Comparison of ENCODE assay signal across 30 cellular contexts in genomic region chr12:108270035-108270840, GRCh38.
"Had no signal": no experiment of that assay in that cellular context is flagged by ENCODE, and none has a peak within 500 bp of the region (broad histone marks: within the 10 kb centered on the region; RNA-seq: fewer than 3 reads in every experiment).

No MANE protein-coding gene starts in this region.

- DNase-seq: activated CD4-positive, alpha-beta memory T cell treated with anti-CD3 and anti-CD28 coated beads for 36 hours; activated CD4-positive, alpha-beta T cell treated with anti-CD3 and anti-CD28 coated beads, Interleukin-2, amount 10 ng/mL, durations not matched to agents 24 days and 14 days; activated naive CD8-positive, alpha-beta T cell treated with anti-CD3 and anti-CD28 coated beads, Interleukin-2, amount 50 U/mL, for 24 hours; activated T-cell treated with anti-CD3 and anti-CD28 coated beads, Interleukin-2, amount 50 U/mL, for 48 hours; colonic mucosa; effector CD8-positive, alpha-beta T cell; islet precursor cell; left ventricle myocardium inferior; naive B cell; nucleus accumbens; pancreas; retina; sigmoid colon; small intestine; stimulated activated CD4-positive, alpha-beta T cell treated with anti-CD3 and anti-CD28 coated beads, Interleukin-4, amount 100 ng/mL, for 24 hours; stimulated activated CD8-positive, alpha-beta memory T cell treated with anti-CD3 and anti-CD28 coated beads, Interleukin-4, amount 100 ng/mL, for 48 hours; stimulated activated naive CD8-positive, alpha-beta T cell treated with anti-CD3 and anti-CD28 coated beads, Interleukin-15, amount 100 ng/mL, for 72 hours; substantia nigra; thyroid gland; upper lobe of left lung had no signal

- H3K9me3 Mint-ChIP-seq: activated CD4-positive, alpha-beta T cell treated with anti-CD3 and anti-CD28 coated beads, Interleukin-2, amount 10 ng/mL, durations not matched to agents 24 days and 14 days; activated naive CD4-positive, alpha-beta T cell treated with anti-CD3 and anti-CD28 coated beads, Interleukin-2, amount 50 U/mL, for 24 hours; activated naive CD8-positive, alpha-beta T cell treated with anti-CD3 and anti-CD28 coated beads, Interleukin-2, amount 50 U/mL, for 24 hours; activated T-helper 2 cell treated with anti-CD3 and anti-CD28 coated beads, Interferon-gamma antibody, Interleukin-2, Interleukin-4, amounts not matched to agents 10 μg/mL and 5 μg/mL and 100 μg/mL, durations not matched to agents 14 hours and 24 hours and 36 hours; stimulated activated memory B cell treated with anti-CD40 and anti-IgM and Interleukin-4, amounts not matched to agents 10 μg/mL and 1 μg/mL and 100 μg/mL, for 72 hours; stimulated activated naive CD8-positive, alpha-beta T cell treated with anti-CD3 and anti-CD28 coated beads, Interleukin-15, amount 100 ng/mL, for 72 hours had no signal

- H2AFZ ChIP-seq: hepatocyte had no signal

- H3K4me1 ChIP-seq: colonic mucosa, gastroesophageal sphincter, pancreas, prostate gland, sigmoid colon, thyroid gland had no signal

- ATAC-seq: activated CD4-positive, CD25-positive, alpha-beta regulatory T cell treated with anti-CD3 and anti-CD28 coated beads, Interleukin-2, amount 50 U/mL, for 24 hours; activated naive CD8-positive, alpha-beta T cell treated with anti-CD3 and anti-CD28 coated beads, Interleukin-2, amount 50 U/mL, for 24 hours; gastroesophageal sphincter; stimulated activated memory B cell treated with anti-CD40 and anti-IgM and Interleukin-4, amounts not matched to agents 10 μg/mL and 1 μg/mL and 100 μg/mL, for 72 hours; stimulated activated naive CD8-positive, alpha-beta T cell treated with anti-CD3 and anti-CD28 coated beads, Interleukin-15, amount 100 ng/mL, for 72 hours had no signal

- H3K36me3 ChIP-seq: cardiac muscle cell, colonic mucosa, gastroesophageal sphincter, left ventricle myocardium inferior, pancreas, prostate gland, sigmoid colon, thyroid gland, upper lobe of left lung had no signal

- H3K79me2 ChIP-seq: hepatocyte had no signal

- H3K4me3 ChIP-seq: cardiac muscle cell, colonic mucosa, gastroesophageal sphincter, hepatocyte, left ventricle myocardium inferior, pancreas, prostate gland, sigmoid colon, thyroid gland, upper lobe of left lung had no signal

- H3K9me3 ChIP-seq: colonic mucosa, pancreas, prostate gland, sigmoid colon, thyroid gland, upper lobe of left lung had no signal

- H3K4me2 ChIP-seq: hepatocyte had no signal

- H3K27ac Mint-ChIP-seq: activated CD4-positive, alpha-beta memory T cell treated with anti-CD3 and anti-CD28 coated beads for 36 hours; activated CD4-positive, alpha-beta T cell treated with anti-CD3 and anti-CD28 coated beads, Interleukin-2, amount 10 ng/mL, durations not matched to agents 24 days and 14 days; activated naive CD4-positive, alpha-beta T cell treated with anti-CD3 and anti-CD28 coated beads, Interleukin-2, amount 50 U/mL, for 24 hours; activated naive CD8-positive, alpha-beta T cell treated with anti-CD3 and anti-CD28 coated beads, Interleukin-2, amount 50 U/mL, for 24 hours; activated T-helper 2 cell treated with anti-CD3 and anti-CD28 coated beads, Interferon-gamma antibody, Interleukin-2, Interleukin-4, amounts not matched to agents 10 μg/mL and 5 μg/mL and 100 μg/mL, durations not matched to agents 14 hours and 24 hours and 36 hours; mesothelial cell of epicardium; stimulated activated memory B cell treated with anti-CD40 and anti-IgM and Interleukin-4, amounts not matched to agents 10 μg/mL and 1 μg/mL and 100 μg/mL, for 72 hours; stimulated activated naive CD8-positive, alpha-beta T cell treated with anti-CD3 and anti-CD28 coated beads, Interleukin-15, amount 100 ng/mL, for 72 hours had no signal

- H3K4me1 Mint-ChIP-seq: activated CD4-positive, alpha-beta T cell treated with anti-CD3 and anti-CD28 coated beads, Interleukin-2, amount 10 ng/mL, durations not matched to agents 24 days and 14 days; activated naive CD4-positive, alpha-beta T cell treated with anti-CD3 and anti-CD28 coated beads, Interleukin-2, amount 50 U/mL, for 24 hours; activated naive CD8-positive, alpha-beta T cell treated with anti-CD3 and anti-CD28 coated beads, Interleukin-2, amount 50 U/mL, for 24 hours; mesothelial cell of epicardium; naive B cell; stimulated activated memory B cell treated with anti-CD40 and anti-IgM and Interleukin-4, amounts not matched to agents 10 μg/mL and 1 μg/mL and 100 μg/mL, for 72 hours; stimulated activated naive CD8-positive, alpha-beta T cell treated with anti-CD3 and anti-CD28 coated beads, Interleukin-15, amount 100 ng/mL, for 72 hours had no signal

- H3K27me3 ChIP-seq: cardiac muscle cell, colonic mucosa, hepatocyte, pancreas, sigmoid colon, thyroid gland, upper lobe of left lung had no signal

- H3K4me3 Mint-ChIP-seq: activated CD4-positive, alpha-beta memory T cell treated with anti-CD3 and anti-CD28 coated beads for 36 hours; activated CD4-positive, alpha-beta T cell treated with anti-CD3 and anti-CD28 coated beads, Interleukin-2, amount 10 ng/mL, durations not matched to agents 24 days and 14 days; activated naive CD4-positive, alpha-beta T cell treated with anti-CD3 and anti-CD28 coated beads, Interleukin-2, amount 50 U/mL, for 24 hours; activated naive CD8-positive, alpha-beta T cell treated with anti-CD3 and anti-CD28 coated beads, Interleukin-2, amount 50 U/mL, for 24 hours; mesothelial cell of epicardium; naive B cell; stimulated activated memory B cell treated with anti-CD40 and anti-IgM and Interleukin-4, amounts not matched to agents 10 μg/mL and 1 μg/mL and 100 μg/mL, for 72 hours; stimulated activated naive CD8-positive, alpha-beta T cell treated with anti-CD3 and anti-CD28 coated beads, Interleukin-15, amount 100 ng/mL, for 72 hours had no signal

- H3K36me3 Mint-ChIP-seq: activated CD4-positive, alpha-beta memory T cell treated with anti-CD3 and anti-CD28 coated beads for 36 hours; activated naive CD4-positive, alpha-beta T cell treated with anti-CD3 and anti-CD28 coated beads, Interleukin-2, amount 50 U/mL, for 24 hours; mesothelial cell of epicardium; naive B cell; stimulated activated memory B cell treated with anti-CD40 and anti-IgM and Interleukin-4, amounts not matched to agents 10 μg/mL and 1 μg/mL and 100 μg/mL, for 72 hours had no signal

- H3K27ac ChIP-seq: cardiac muscle cell, colonic mucosa, gastroesophageal sphincter, hepatocyte, left ventricle myocardium inferior, pancreas, prostate gland, sigmoid colon, thyroid gland, VCaP had no signal
